In the genomic region with DNA sequence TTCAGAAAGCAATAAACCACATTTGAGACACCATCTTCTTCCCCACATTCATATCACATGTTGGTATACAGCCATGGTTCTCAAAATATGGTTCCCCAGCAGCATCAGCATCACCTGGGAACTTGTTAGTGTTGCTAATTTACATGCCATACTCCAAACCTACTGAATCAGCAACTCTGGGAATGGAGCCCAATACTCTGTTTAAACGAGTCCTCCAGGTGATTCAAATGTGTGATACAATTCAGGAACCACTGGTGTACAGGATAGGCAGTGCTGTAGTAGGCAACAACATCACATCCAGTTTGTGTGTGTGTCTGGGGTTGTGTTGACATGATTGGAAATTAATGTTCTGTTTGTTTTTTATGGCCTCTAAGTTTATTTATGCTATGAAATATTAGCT, we compare ENCODE assay signal across 32 cellular contexts. TPM values are rescaled to one million over a fixed set of nuclear protein-coding genes. Genes with fewer than 3 reads are reported as not detected.
DNase-seq lines count a peak whose midpoint lies in the region; ATAC-seq, FAIRE-seq and TF ChIP-seq lines count a peak whose summit lies in the region.
"Had no signal": no experiment of that assay in that cellular context is flagged by ENCODE, and none has a peak within 500 bp of the region (broad histone marks: within the 10 kb centered on the region; RNA-seq: fewer than 3 reads in every experiment).

No MANE protein-coding gene starts in this region.

- 16 to 20% methylated on average over 1 of the region's 1 CpG for WGBS in pancreas, 2 donors

- no peaks in the 10 kb centered on the region for H3K27me3 Mint-ChIP-seq in osteocyte (ENCODE audit: unreplicated experiment)
- H3K27me3 Mint-ChIP-seq: activated naive CD4-positive, alpha-beta T cell treated with anti-CD3 and anti-CD28 coated beads, Interleukin-2, amount 10 ng/mL, durations not matched to agents 7 days and 5 days; CD4-positive, alpha-beta T cell; T-cell had no signal

- no peaks in the 10 kb centered on the region for H3K36me3 Mint-ChIP-seq in osteocyte (ENCODE audit: unreplicated experiment)
- H3K36me3 Mint-ChIP-seq: activated naive CD4-positive, alpha-beta T cell treated with anti-CD3 and anti-CD28 coated beads, Interleukin-2, amount 10 ng/mL, durations not matched to agents 7 days and 5 days; T-cell had no signal

- peak; percentile 50 to 64 (median 60) for ATAC-seq in pancreas
- ATAC-seq: heart right ventricle, psoas muscle had no signal

- no peak for FAIRE-seq in pancreas (lab: Jason Lieb, UNC)
- FAIRE-seq: colon, D721Med had no signal

- TF ChIP-seq CTCF in dorsolateral prefrontal cortex (IDR thresholded peaks at IDR 0.05 in 54 of 56, conservative IDR thresholded peaks at IDR 0.05 in 2 of 56; ENCODE audit: low read depth in 1 of 56, partially characterized antibody in 56 of 56) (no peak), pancreas (IDR thresholded peaks at IDR 0.05) (no peak), osteocyte (IDR thresholded peaks at IDR 0.05) (no peak)

- DNase-seq in NCI-H2081 (lab: John Stamatoyannopoulos, UW) (peak; percentile 41 to 65), NCI-H2081 treated with DMSO at 0.1 percent for 48 hours (lab: John Stamatoyannopoulos, UW) (no peak), NCI-H69 (lab: John Stamatoyannopoulos, UW) (peak; percentile 29), dorsolateral prefrontal cortex (no peak), pancreas (no peak), midbrain (lab: John Stamatoyannopoulos, UW) (no peak), epidermal melanocyte (ENCODE audit: insufficient read length, low spot score) (no peak), osteocyte (ENCODE audit: extremely low spot score, unreplicated experiment) (no peak)
- DNase-seq: activated CD4-positive, alpha-beta T cell treated with anti-CD3 and anti-CD28 coated beads, Interleukin-2, amount 50 U/mL, for 4 hours; activated CD4-positive, CD25-positive, alpha-beta regulatory T cell; activated naive CD4-positive, alpha-beta T cell treated with anti-CD3 and anti-CD28 coated beads, Interleukin-2, amount 10 ng/mL, durations not matched to agents 7 days and 5 days; brain microvascular endothelial cell; CD4-positive, alpha-beta T cell; effector memory CD4-positive, alpha-beta T cell; foreskin melanocyte; heart right ventricle; kidney glomerular epithelial cell; MG63; NCI-H1417 treated with DMSO at 0.1 percent for 48 hours; NCI-H2171; NCI-H526; psoas muscle; stimulated activated naive CD4-positive, alpha-beta T cell treated with Interleukin-2 at 50 U/mL for 16 hours; T-cell; testis had no signal

- H3K36me3 ChIP-seq in pancreas = no peaks in the 10 kb centered on the region
- H3K36me3 ChIP-seq: brain microvascular endothelial cell, esophagus muscularis mucosa, heart right ventricle, MG63, neutrophil, SJSA1, vagina had no signal

- peak overlapping the region in 44 of 59 donors; percentile 2 to 88 (median 70) for H3K27ac ChIP-seq in dorsolateral prefrontal cortex
- no peak overlapping the region for H3K27ac ChIP-seq in pancreas
- H3K27ac ChIP-seq: brain microvascular endothelial cell, esophagus muscularis mucosa, heart right ventricle, neutrophil, psoas muscle, SJSA1, testis, vagina had no signal

- peaks cover 0 to 18% (median 8%) of the 10 kb centered on the region in 3 donors for H3K4me1 ChIP-seq in pancreas
- H3K4me1 ChIP-seq: psoas muscle, testis had no signal

- no peaks in the 10 kb centered on the region for H3K9me3 ChIP-seq in pancreas
- H3K9me3 ChIP-seq: esophagus muscularis mucosa, heart right ventricle, MG63, neutrophil, psoas muscle, SJSA1, testis, vagina had no signal

- intact Hi-C loops in dorsolateral prefrontal cortex (cut with DNase I) = no loop called here
- intact Hi-C loops in pancreas (cut with DNase I) = no loop called here

- H3K9me3 Mint-ChIP-seq in osteocyte (ENCODE audit: unreplicated experiment) = no peaks in the 10 kb centered on the region
- H3K9me3 Mint-ChIP-seq: activated naive CD4-positive, alpha-beta T cell treated with anti-CD3 and anti-CD28 coated beads, Interleukin-2, amount 10 ng/mL, durations not matched to agents 7 days and 5 days; activated T-helper 1 cell treated with anti-CD3 and anti-CD28 coated beads, Interleukin-12 subunit alpha, Interleukin-12 subunit beta, Interleukin-2, Interleukin-4 antibody, amounts not matched to agents 30 ng/mL and 10 ng/mL and 1 ng/mL, durations not matched to agents 14 hours and 24 hours and 36 hours; CD4-positive, alpha-beta T cell; T-cell had no signal

- no peak overlapping the region for H3K27ac Mint-ChIP-seq in osteocyte (ENCODE audit: unreplicated experiment)
- H3K27ac Mint-ChIP-seq: activated naive CD4-positive, alpha-beta T cell treated with anti-CD3 and anti-CD28 coated beads, Interleukin-2, amount 10 ng/mL, durations not matched to agents 7 days and 5 days; activated T-helper 1 cell treated with anti-CD3 and anti-CD28 coated beads, Interleukin-12 subunit alpha, Interleukin-12 subunit beta, Interleukin-2, Interleukin-4 antibody, amounts not matched to agents 30 ng/mL and 10 ng/mL and 1 ng/mL, durations not matched to agents 14 hours and 24 hours and 36 hours; CD4-positive, alpha-beta T cell; T-cell had no signal

- peaks cover 17% of the 10 kb centered on the region for H3K4me1 Mint-ChIP-seq in osteocyte (ENCODE audit: unreplicated experiment)

- H3K4me3 ChIP-seq in dorsolateral prefrontal cortex (no peak overlapping the region), pancreas (no peak overlapping the region)
- H3K4me3 ChIP-seq: esophagus muscularis mucosa, heart right ventricle, MG63, psoas muscle, SJSA1, testis, vagina had no signal

- H3K27me3 ChIP-seq in dorsolateral prefrontal cortex = no peaks in the 10 kb centered on the region
- H3K27me3 ChIP-seq in pancreas = no peaks in the 10 kb centered on the region
- H3K27me3 ChIP-seq: brain microvascular endothelial cell, esophagus muscularis mucosa, heart right ventricle, MG63, neutrophil, SJSA1, testis, vagina had no signal

- no peak overlapping the region for H3K4me3 Mint-ChIP-seq in osteocyte (ENCODE audit: unreplicated experiment)
- H3K4me3 Mint-ChIP-seq: activated naive CD4-positive, alpha-beta T cell treated with anti-CD3 and anti-CD28 coated beads, Interleukin-2, amount 10 ng/mL, durations not matched to agents 7 days and 5 days; activated T-helper 1 cell treated with anti-CD3 and anti-CD28 coated beads, Interleukin-12 subunit alpha, Interleukin-12 subunit beta, Interleukin-2, Interleukin-4 antibody, amounts not matched to agents 30 ng/mL and 10 ng/mL and 1 ng/mL, durations not matched to agents 14 hours and 24 hours and 36 hours; CD4-positive, alpha-beta T cell; T-cell had no signal

RNA-seq across cellular contexts. Expression of gene ZNF277, which starts 47.7 kb away (rescaled TPM):
- total RNA-seq in dorsolateral prefrontal cortex (10 to 100 TPM; 14.7 to 33.1 (median 22.0) TPM), pancreas (10 to 100 TPM; 15.1 to 25.3 (median 20.3) TPM), osteocyte (28.1 and 32.0 TPM in 2 replicates)
- 10 to 100 TPM; 13.6 to 17.4 TPM for polyA plus RNA-seq in pancreas

RNA-seq across cellular contexts. Expression of gene DOCK4, which starts 48.0 kb away (rescaled TPM):
- total RNA-seq in dorsolateral prefrontal cortex (100 to 1,000 TPM; 113 to 236 (median 152) TPM), pancreas (10 to 100 TPM in 2 of 6 donors, 1 to 10 TPM in 4; 5.5 to 15.5 (median 7.3) TPM), osteocyte (44.1 and 44.9 TPM in 2 replicates)
- 1 to 10 TPM; 5.4 to 5.5 TPM for polyA plus RNA-seq in pancreas

Comparison
In these comparisons a context has a peak if more than half of its experiments do, and no peak if none do; other contexts are left out.
1. DNase-seq: peak in NCI-H2081 (2 of 2) and NCI-H69 (single experiment); none in NCI-H2081 treated with DMSO at 0.1 percent for 48 hours (single experiment), dorsolateral prefrontal cortex (0 of 10), pancreas (0 of 6), midbrain (single experiment), epidermal melanocyte (single experiment) and osteocyte (single experiment).
2. H3K27ac ChIP-seq: peak in dorsolateral prefrontal cortex (44 of 59); none in pancreas (0 of 4).